ENCODE assay signal across 1 cellular context in the genomic region with DNA sequence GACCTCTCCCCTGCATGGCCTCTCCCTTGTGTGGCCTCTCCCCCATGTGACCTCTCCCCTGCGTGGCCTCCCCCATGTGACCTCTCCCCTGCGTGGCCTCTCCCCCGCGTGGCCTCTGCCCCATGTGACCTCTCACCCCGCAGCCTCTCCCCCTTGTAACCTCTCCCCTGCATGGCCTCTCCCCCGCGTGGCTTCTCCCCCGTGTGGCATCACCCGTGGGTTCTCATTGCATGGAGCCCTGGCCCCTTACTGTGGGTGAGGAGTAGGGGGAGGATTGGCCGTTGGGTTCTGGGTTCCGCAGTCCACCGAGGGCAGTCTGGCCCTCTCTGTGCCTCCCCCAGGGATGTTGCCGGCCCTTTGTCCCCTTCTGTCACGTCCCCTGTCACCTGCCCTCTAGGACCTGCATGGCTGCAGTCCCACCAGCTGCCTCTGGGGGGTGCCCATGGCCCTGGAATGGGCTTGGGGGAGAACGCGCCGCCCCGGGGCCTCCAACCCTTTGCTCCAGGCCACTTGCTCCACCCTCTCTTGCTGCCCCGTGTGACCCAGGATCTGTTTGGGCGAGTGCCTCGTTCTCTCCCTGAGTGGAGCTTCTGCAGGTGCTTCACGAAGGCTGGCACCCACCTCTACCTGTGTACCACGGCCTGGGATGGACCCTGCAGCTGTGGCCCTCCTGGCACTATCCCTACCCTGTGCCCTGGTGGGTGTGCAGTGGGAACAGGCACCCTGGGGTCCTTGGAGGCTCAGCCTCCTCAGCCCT.
TF ChIP-seq lines count a peak whose summit lies in the region.

No MANE protein-coding gene starts in this region.

TF ChIP-seq in K562, 482 proteins besides CTCF, POLR2A, EP300 and RAD21 (continued from another document and continues in another):
- TF ChIP-seq SP1 (CRISPR knock-in tag; IDR thresholded peaks at IDR 0.05), result peak; percentile 66
- TF ChIP-seq, protein P1, sequence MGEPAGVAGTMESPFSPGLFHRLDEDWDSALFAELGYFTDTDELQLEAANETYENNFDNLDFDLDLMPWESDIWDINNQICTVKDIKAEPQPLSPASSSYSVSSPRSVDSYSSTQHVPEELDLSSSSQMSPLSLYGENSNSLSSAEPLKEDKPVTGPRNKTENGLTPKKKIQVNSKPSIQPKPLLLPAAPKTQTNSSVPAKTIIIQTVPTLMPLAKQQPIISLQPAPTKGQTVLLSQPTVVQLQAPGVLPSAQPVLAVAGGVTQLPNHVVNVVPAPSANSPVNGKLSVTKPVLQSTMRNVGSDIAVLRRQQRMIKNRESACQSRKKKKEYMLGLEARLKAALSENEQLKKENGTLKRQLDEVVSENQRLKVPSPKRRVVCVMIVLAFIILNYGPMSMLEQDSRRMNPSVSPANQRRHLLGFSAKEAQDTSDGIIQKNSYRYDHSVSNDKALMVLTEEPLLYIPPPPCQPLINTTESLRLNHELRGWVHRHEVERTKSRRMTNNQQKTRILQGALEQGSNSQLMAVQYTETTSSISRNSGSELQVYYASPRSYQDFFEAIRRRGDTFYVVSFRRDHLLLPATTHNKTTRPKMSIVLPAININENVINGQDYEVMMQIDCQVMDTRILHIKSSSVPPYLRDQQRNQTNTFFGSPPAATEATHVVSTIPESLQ (CRISPR knock-in tag; IDR thresholded peaks at IDR 0.05), result 0 out of 2 replicates have a peak, but pooled peaks have one; percentile 57
- peak; percentile 43; the same call in 1 of the 2 replicates for TF ChIP-seq TCF7 (IDR thresholded peaks at IDR 0.05; ENCODE audit: borderline replicate concordance)
- no peak for TF ChIP-seq RFX5 (IDR thresholded peaks at IDR 0.05; ENCODE audit: low read depth, low read length)
- TF ChIP-seq MTA1 (IDR thresholded peaks at IDR 0.05; ENCODE audit: borderline replicate concordance), result 0 out of 2 replicates have a peak, but pooled peaks have one; percentile 53
- TF ChIP-seq, protein P2, sequence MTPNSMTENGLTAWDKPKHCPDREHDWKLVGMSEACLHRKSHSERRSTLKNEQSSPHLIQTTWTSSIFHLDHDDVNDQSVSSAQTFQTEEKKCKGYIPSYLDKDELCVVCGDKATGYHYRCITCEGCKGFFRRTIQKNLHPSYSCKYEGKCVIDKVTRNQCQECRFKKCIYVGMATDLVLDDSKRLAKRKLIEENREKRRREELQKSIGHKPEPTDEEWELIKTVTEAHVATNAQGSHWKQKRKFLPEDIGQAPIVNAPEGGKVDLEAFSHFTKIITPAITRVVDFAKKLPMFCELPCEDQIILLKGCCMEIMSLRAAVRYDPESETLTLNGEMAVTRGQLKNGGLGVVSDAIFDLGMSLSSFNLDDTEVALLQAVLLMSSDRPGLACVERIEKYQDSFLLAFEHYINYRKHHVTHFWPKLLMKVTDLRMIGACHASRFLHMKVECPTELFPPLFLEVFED (CRISPR knock-in tag; conservative IDR thresholded peaks at IDR 0.05), result no peak
- TF ChIP-seq NR4A1 (CRISPR knock-in tag; IDR thresholded peaks at IDR 0.05), result no peak
- no peak for TF ChIP-seq NR4A1 (tag; IDR thresholded peaks at IDR 0.05)
- no peak for TF ChIP-seq KDM5B (IDR thresholded peaks at IDR 0.05; ENCODE audit: insufficient replicate concordance, low read depth, low read length)
- TF ChIP-seq KDM4B (IDR thresholded peaks at IDR 0.05; ENCODE audit: borderline replicate concordance in 2 of 2, low read depth in 1 of 2), result 0 out of 4 replicates have a peak, but pooled peaks of 1 of the 2 experiments have one; percentile 29
- peak; percentile 75 to 78 for TF ChIP-seq MAZ (CRISPR knock-in tag; conservative IDR thresholded peaks at IDR 0.05 in 1 of 2, IDR thresholded peaks at IDR 0.05 in 1 of 2)
- no peak for TF ChIP-seq TBL1XR1 (IDR thresholded peaks at IDR 0.05; ENCODE audit: low read length in 2 of 2)
- TF ChIP-seq, protein P3, sequence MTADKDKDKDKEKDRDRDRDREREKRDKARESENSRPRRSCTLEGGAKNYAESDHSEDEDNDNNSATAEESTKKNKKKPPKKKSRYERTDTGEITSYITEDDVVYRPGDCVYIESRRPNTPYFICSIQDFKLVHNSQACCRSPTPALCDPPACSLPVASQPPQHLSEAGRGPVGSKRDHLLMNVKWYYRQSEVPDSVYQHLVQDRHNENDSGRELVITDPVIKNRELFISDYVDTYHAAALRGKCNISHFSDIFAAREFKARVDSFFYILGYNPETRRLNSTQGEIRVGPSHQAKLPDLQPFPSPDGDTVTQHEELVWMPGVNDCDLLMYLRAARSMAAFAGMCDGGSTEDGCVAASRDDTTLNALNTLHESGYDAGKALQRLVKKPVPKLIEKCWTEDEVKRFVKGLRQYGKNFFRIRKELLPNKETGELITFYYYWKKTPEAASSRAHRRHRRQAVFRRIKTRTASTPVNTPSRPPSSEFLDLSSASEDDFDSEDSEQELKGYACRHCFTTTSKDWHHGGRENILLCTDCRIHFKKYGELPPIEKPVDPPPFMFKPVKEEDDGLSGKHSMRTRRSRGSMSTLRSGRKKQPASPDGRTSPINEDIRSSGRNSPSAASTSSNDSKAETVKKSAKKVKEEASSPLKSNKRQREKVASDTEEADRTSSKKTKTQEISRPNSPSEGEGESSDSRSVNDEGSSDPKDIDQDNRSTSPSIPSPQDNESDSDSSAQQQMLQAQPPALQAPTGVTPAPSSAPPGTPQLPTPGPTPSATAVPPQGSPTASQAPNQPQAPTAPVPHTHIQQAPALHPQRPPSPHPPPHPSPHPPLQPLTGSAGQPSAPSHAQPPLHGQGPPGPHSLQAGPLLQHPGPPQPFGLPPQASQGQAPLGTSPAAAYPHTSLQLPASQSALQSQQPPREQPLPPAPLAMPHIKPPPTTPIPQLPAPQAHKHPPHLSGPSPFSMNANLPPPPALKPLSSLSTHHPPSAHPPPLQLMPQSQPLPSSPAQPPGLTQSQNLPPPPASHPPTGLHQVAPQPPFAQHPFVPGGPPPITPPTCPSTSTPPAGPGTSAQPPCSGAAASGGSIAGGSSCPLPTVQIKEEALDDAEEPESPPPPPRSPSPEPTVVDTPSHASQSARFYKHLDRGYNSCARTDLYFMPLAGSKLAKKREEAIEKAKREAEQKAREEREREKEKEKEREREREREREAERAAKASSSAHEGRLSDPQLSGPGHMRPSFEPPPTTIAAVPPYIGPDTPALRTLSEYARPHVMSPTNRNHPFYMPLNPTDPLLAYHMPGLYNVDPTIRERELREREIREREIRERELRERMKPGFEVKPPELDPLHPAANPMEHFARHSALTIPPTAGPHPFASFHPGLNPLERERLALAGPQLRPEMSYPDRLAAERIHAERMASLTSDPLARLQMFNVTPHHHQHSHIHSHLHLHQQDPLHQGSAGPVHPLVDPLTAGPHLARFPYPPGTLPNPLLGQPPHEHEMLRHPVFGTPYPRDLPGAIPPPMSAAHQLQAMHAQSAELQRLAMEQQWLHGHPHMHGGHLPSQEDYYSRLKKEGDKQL (CRISPR knock-in tag; IDR thresholded peaks at IDR 0.05; ENCODE audit: borderline replicate concordance), result no peak
- no peak for TF ChIP-seq ZNF780A (CRISPR knock-in tag; IDR thresholded peaks at IDR 0.05)
- TF ChIP-seq XRCC5 (IDR thresholded peaks at IDR 0.05; ENCODE audit: low read depth, low read length), result peak; percentile 90
- peak; percentile 96; the same call in 1 of the 2 replicates for TF ChIP-seq HDGF (IDR thresholded peaks at IDR 0.05)
- TF ChIP-seq MAX (CRISPR knock-in tag; IDR thresholded peaks at IDR 0.05), result peak; percentile 60; the same call in 1 of the 2 replicates
- TF ChIP-seq, protein P4, sequence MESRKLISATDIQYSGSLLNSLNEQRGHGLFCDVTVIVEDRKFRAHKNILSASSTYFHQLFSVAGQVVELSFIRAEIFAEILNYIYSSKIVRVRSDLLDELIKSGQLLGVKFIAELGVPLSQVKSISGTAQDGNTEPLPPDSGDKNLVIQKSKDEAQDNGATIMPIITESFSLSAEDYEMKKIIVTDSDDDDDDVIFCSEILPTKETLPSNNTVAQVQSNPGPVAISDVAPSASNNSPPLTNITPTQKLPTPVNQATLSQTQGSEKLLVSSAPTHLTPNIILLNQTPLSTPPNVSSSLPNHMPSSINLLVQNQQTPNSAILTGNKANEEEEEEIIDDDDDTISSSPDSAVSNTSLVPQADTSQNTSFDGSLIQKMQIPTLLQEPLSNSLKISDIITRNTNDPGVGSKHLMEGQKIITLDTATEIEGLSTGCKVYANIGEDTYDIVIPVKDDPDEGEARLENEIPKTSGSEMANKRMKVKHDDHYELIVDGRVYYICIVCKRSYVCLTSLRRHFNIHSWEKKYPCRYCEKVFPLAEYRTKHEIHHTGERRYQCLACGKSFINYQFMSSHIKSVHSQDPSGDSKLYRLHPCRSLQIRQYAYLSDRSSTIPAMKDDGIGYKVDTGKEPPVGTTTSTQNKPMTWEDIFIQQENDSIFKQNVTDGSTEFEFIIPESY (CRISPR knock-in tag; IDR thresholded peaks at IDR 0.05), result peak; percentile 28; the same call in 1 of the 2 replicates
- TF ChIP-seq FOXP1 (CRISPR knock-in tag; IDR thresholded peaks at IDR 0.05), result peak; percentile 77; the same call in 1 of the 2 replicates
- TF ChIP-seq, protein P5, sequence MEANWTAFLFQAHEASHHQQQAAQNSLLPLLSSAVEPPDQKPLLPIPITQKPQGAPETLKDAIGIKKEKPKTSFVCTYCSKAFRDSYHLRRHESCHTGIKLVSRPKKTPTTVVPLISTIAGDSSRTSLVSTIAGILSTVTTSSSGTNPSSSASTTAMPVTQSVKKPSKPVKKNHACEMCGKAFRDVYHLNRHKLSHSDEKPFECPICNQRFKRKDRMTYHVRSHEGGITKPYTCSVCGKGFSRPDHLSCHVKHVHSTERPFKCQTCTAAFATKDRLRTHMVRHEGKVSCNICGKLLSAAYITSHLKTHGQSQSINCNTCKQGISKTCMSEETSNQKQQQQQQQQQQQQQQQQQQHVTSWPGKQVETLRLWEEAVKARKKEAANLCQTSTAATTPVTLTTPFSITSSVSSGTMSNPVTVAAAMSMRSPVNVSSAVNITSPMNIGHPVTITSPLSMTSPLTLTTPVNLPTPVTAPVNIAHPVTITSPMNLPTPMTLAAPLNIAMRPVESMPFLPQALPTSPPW (CRISPR knock-in tag; IDR thresholded peaks at IDR 0.05), result peak; percentile 58; the same call in 1 of the 2 replicates
- TF ChIP-seq ARID3A (IDR thresholded peaks at IDR 0.05; ENCODE audit: borderline replicate concordance, low read depth, low read length), result no peak
- TF ChIP-seq CHCHD3 (CRISPR knock-in tag; IDR thresholded peaks at IDR 0.05), result no peak
- TF ChIP-seq, protein P6, sequence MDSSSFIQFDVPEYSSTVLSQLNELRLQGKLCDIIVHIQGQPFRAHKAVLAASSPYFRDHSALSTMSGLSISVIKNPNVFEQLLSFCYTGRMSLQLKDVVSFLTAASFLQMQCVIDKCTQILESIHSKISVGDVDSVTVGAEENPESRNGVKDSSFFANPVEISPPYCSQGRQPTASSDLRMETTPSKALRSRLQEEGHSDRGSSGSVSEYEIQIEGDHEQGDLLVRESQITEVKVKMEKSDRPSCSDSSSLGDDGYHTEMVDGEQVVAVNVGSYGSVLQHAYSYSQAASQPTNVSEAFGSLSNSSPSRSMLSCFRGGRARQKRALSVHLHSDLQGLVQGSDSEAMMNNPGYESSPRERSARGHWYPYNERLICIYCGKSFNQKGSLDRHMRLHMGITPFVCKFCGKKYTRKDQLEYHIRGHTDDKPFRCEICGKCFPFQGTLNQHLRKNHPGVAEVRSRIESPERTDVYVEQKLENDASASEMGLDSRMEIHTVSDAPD (CRISPR knock-in tag; IDR thresholded peaks at IDR 0.05), result no peak
- no peak for TF ChIP-seq PHF21A (IDR thresholded peaks at IDR 0.05; ENCODE audit: borderline replicate concordance, low read depth)
- TF ChIP-seq NRF1 (conservative IDR thresholded peaks at IDR 0.05 in 1 of 2, IDR thresholded peaks at IDR 0.05 in 1 of 2), result peak in 1 of 2 experiments; percentile 31; a peak in 2 of 4 replicates
- peak; percentile 75 for TF ChIP-seq MYNN (IDR thresholded peaks at IDR 0.05)
- TF ChIP-seq MYNN (CRISPR knock-in tag; IDR thresholded peaks at IDR 0.05), result no peak
- peak; percentile 20; the same call in 1 of the 2 replicates for TF ChIP-seq ZBTB7A (IDR thresholded peaks at IDR 0.05; ENCODE audit: borderline replicate concordance, control insufficient read depth, low read depth, low read length)
- no peak for TF ChIP-seq GATAD2A (IDR thresholded peaks at IDR 0.05)
- peak; percentile 30 to 67; a peak in 2 of 4 replicates for TF ChIP-seq SRF (CRISPR knock-in tag; IDR thresholded peaks at IDR 0.05)
- TF ChIP-seq, protein P7, sequence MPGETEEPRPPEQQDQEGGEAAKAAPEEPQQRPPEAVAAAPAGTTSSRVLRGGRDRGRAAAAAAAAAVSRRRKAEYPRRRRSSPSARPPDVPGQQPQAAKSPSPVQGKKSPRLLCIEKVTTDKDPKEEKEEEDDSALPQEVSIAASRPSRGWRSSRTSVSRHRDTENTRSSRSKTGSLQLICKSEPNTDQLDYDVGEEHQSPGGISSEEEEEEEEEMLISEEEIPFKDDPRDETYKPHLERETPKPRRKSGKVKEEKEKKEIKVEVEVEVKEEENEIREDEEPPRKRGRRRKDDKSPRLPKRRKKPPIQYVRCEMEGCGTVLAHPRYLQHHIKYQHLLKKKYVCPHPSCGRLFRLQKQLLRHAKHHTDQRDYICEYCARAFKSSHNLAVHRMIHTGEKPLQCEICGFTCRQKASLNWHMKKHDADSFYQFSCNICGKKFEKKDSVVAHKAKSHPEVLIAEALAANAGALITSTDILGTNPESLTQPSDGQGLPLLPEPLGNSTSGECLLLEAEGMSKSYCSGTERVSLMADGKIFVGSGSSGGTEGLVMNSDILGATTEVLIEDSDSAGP (CRISPR knock-in tag; IDR thresholded peaks at IDR 0.05), result no peak
- TF ChIP-seq ZNF551 (CRISPR knock-in tag; IDR thresholded peaks at IDR 0.05), result no peak
- TF ChIP-seq TRIM24 (IDR thresholded peaks at IDR 0.05), result 0 out of 4 replicates have a peak, but pooled peaks of 1 of the 2 experiments have one; percentile 23
- no peak for TF ChIP-seq NONO (IDR thresholded peaks at IDR 0.05; ENCODE audit: low read depth in 2 of 2, low read length in 1 of 2)
- no peak for TF ChIP-seq BRCA1 (IDR thresholded peaks at IDR 0.05)
- no peak for TF ChIP-seq BRCA1 (CRISPR knock-in tag; IDR thresholded peaks at IDR 0.05)
- peak; percentile 57 for TF ChIP-seq L3MBTL2 (IDR thresholded peaks at IDR 0.05)
- TF ChIP-seq HMGN3 (IDR thresholded peaks at IDR 0.05; ENCODE audit: borderline replicate concordance, extremely low read depth, insufficient read length, low read depth, low read length), result peak; percentile 83
- peak; percentile 59; the same call in 1 of the 2 replicates for TF ChIP-seq RAD51 (IDR thresholded peaks at IDR 0.05; ENCODE audit: borderline replicate concordance, low read depth)
- no peak for TF ChIP-seq JUNB (CRISPR knock-in tag; conservative IDR thresholded peaks at IDR 0.05)
- 0 out of 2 replicates have a peak, but pooled peaks have one; percentile 92 for TF ChIP-seq RBM14 (IDR thresholded peaks at IDR 0.05; ENCODE audit: borderline replicate concordance, insufficient read depth, low read depth, low read length)
- peak; percentile 48 for TF ChIP-seq RBFOX2 (IDR thresholded peaks at IDR 0.05; ENCODE audit: low read depth, low read length)
- peak; percentile 17; the same call in 1 of the 2 replicates for TF ChIP-seq EGR1 (conservative IDR thresholded peaks at IDR 0.05)
